Comparison of ENCODE assay signal across 8 cellular contexts in the genomic region with DNA sequence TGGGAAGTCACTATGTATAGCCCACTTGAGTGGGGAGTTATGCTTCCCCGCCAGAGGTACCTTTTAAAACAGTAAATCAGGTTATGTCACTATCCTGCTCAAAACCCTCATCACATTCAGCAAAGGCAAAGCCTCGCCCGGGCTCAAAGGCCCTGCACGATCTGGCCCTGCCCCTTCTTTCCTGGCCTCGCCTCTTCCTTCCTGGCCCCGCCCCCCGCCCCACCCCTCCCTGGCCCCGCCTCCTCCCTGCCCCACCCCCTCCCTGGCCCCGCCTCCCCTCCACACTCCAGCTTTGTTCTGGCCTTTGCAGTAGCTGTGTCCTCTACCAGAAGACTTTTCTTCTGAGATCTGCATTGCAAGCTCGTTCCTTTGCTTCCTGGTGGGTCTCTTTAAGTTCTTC. TPM values are rescaled to one million over a fixed set of nuclear protein-coding genes. Genes with fewer than 3 reads are reported as not detected.
DNase-seq lines count a peak whose midpoint lies in the region; ATAC-seq and TF ChIP-seq lines count a peak whose summit lies in the region.

No MANE protein-coding gene starts in this region.

- intact Hi-C loops in lower lobe of right lung (cut with DNase I): no loop called here

- no peak overlapping the region for H3K27ac ChIP-seq in lower lobe of right lung

- TF ChIP-seq CTCF in GM12865 (IDR thresholded peaks at IDR 0.05; ENCODE audit: insufficient read depth, low read depth, low read length, missing control alignments) (no peak), lower lobe of right lung (IDR thresholded peaks at IDR 0.05) (no peak)

- peaks cover 13% of the 10 kb centered on the region for H3K27me3 ChIP-seq in lower lobe of right lung (ENCODE audit: low read depth)

- no peaks in the 10 kb centered on the region for H3K9me3 ChIP-seq in lower lobe of right lung

- ATAC-seq in lower lobe of right lung (peak; percentile 14 to 39), GM18868 (IDR thresholded peaks at IDR 0.05; ENCODE audit: unreplicated experiment) (no peak), GM18511 (IDR thresholded peaks at IDR 0.05; ENCODE audit: unreplicated experiment) (no peak)

- H3K4me3 ChIP-seq in GM12865 (ENCODE audit: low read depth, low read length) (no peak overlapping the region), lower lobe of right lung (no peak overlapping the region)

- H3K36me3 ChIP-seq in lower lobe of right lung: peaks cover 19% of the 10 kb centered on the region

- DNase-seq in GM12865 (ENCODE audit: low read depth): peak; percentile 59
- peak; percentile 7 for DNase-seq in NCI-H69 (lab: John Stamatoyannopoulos, UW)
- peak; percentile 10 for DNase-seq in activated T-helper 9 cell treated with anti-CD3 and anti-CD28 coated beads, Interleukin-2, amount 50 U/mL, for 16 hours (ENCODE audit: low read depth)
- peak; percentile 60 for DNase-seq in lower lobe of right lung
- no peak for DNase-seq in activated gamma-delta T cell treated with Interleukin-2 at 50 U/mL for 16 hours
- DNase-seq in NCI-H1048 (lab: John Stamatoyannopoulos, UW): no peak

- peaks cover 10% of the 10 kb centered on the region for H3K4me1 ChIP-seq in lower lobe of right lung

RNA-seq across cellular contexts. Expression of a gene that starts 6.6 kb away (rescaled TPM):
- total RNA-seq in lower lobe of right lung: 0.32 TPM

RNA-seq across cellular contexts. Expression of a gene that starts 35.7 kb away (rescaled TPM):
- total RNA-seq in lower lobe of right lung: 61.9 TPM

Comparison
In these comparisons a context has a peak if more than half of its experiments do, and no peak if none do; other contexts are left out.
1. DNase-seq: peak in GM12865 (single experiment), NCI-H69 (single experiment), activated T-helper 9 cell treated with anti-CD3 and anti-CD28 coated beads, Interleukin-2, amount 50 U/mL, for 16 hours (single experiment) and lower lobe of right lung (single experiment); none in activated gamma-delta T cell treated with Interleukin-2 at 50 U/mL for 16 hours (single experiment) and NCI-H1048 (single experiment).
2. ATAC-seq: peak in lower lobe of right lung (2 of 2); none in GM18868 (single experiment) and GM18511 (single experiment).